ENCODE assay signal across 24 cellular contexts in genomic region chr3:127162947-127163645, GRCh38. TPM values are rescaled to one million over a fixed set of nuclear protein-coding genes. Genes with fewer than 3 reads are reported as not detected.
A peak's percentile ranks its signal among the peaks of the same experiment; 100 is the strongest.
DNase-seq lines count a peak whose midpoint lies in the region; ATAC-seq, FAIRE-seq and TF ChIP-seq lines count a peak whose summit lies in the region.
"Had no signal": no experiment of that assay in that cellular context is flagged by ENCODE, and none has a peak within 500 bp of the region (broad histone marks: within the 10 kb centered on the region; RNA-seq: fewer than 3 reads in every experiment).

No MANE protein-coding gene starts in this region.

- FAIRE-seq in RCC 7860 (lab: Jason Lieb, UNC): no peak
- FAIRE-seq: endometrium, GM12892, keratinocyte, TTC549 had no signal

- H3K27ac ChIP-seq in right cardiac atrium (ENCODE audit: low read length): no peak overlapping the region
- H3K27ac ChIP-seq: gastroesophageal sphincter, prostate gland had no signal

- intact Hi-C loops in cardiac septum (cut with DNase I) (no loop called here), right cardiac atrium (cut with DNase I) (no loop called here)

- 39% methylated on average over 15 of the region's 15 CpGs for WGBS in right cardiac atrium

- no peaks in the 10 kb centered on the region for H3K27me3 ChIP-seq in right cardiac atrium (ENCODE audit: control insufficient read depth, insufficient read depth)
- H3K27me3 ChIP-seq: BE2C had no signal

- DNase-seq in cardiac septum (ENCODE audit: low spot score): peak; percentile 68
- no peak for DNase-seq in right cardiac atrium
- peak; percentile 85 for DNase-seq in left kidney (ENCODE audit: low read depth, low spot score)
- DNase-seq in RCC 7860 (ENCODE audit: low spot score): no peak
- DNase-seq: activated naive CD4-positive, alpha-beta T cell treated with anti-CD3 and anti-CD28 coated beads for 36 hours; BE2C; DMS79; KG1; NCI-H1694 treated with DMSO at 0.1 percent for 48 hours; NCI-H82; SHP77 treated with DMSO at 0.1 percent for 48 hours; stimulated activated CD4-positive, alpha-beta T cell treated with anti-CD3 and anti-CD28 coated beads, Interleukin-15, amount 100 ng/mL, for 24 hours had no signal

- no peaks in the 10 kb centered on the region for H3K4me1 ChIP-seq in right cardiac atrium (ENCODE audit: control insufficient read depth, insufficient read depth, low read length)
- H3K4me1 ChIP-seq: gastroesophageal sphincter, prostate gland had no signal

- no peak overlapping the region for H3K4me3 ChIP-seq in right cardiac atrium (ENCODE audit: low read length)
- H3K4me3 ChIP-seq: gastroesophageal sphincter, prostate gland had no signal

- no peaks in the 10 kb centered on the region for H3K9me3 ChIP-seq in right cardiac atrium (ENCODE audit: control insufficient read depth, low read length)
- H3K9me3 ChIP-seq: gastroesophageal sphincter, prostate gland had no signal

- ATAC-seq in right cardiac atrium (no peak), GM18867 (IDR thresholded peaks at IDR 0.05; ENCODE audit: unreplicated experiment) (no peak), HG03108 (IDR thresholded peaks at IDR 0.05; ENCODE audit: unreplicated experiment) (no peak), GM21576 (IDR thresholded peaks at IDR 0.05; ENCODE audit: unreplicated experiment) (no peak)
- ATAC-seq: gastroesophageal sphincter had no signal

TF ChIP-seq in PFSK-1, 5 proteins besides CTCF, POLR2A, EP300 and RAD21:
- peak; percentile 93 to 96 for TF ChIP-seq REST (IDR thresholded peaks at IDR 0.05; ENCODE audit: insufficient read depth in 1 of 2, low read depth in 2 of 2, low read length in 2 of 2)
- TF ChIP-seq POLR2AphosphoS5 (IDR thresholded peaks at IDR 0.05; ENCODE audit: low read depth, low read length): no peak

RNA-seq across cellular contexts. Expression of gene PRR23E, which starts 29.8 kb away (rescaled TPM):
- total RNA-seq in cardiac septum (not detected), right cardiac atrium (not detected)
- not detected for polyA plus RNA-seq in right cardiac atrium
- not detected for polyA plus RNA-seq in PFSK-1 (2012; ENCODE audit: insufficient read length, low read depth)
- total RNA-seq: activated naive CD4-positive, alpha-beta T cell treated with anti-CD3 and anti-CD28 coated beads for 36 hours; gastroesophageal sphincter; mucosa of gallbladder; prostate gland had no signal
- polyA plus RNA-seq: keratinocyte, thymus had no signal

Comparison
In these comparisons a context has a peak if more than half of its experiments do, and no peak if none do; other contexts are left out.
1. DNase-seq: peak in cardiac septum (single experiment) and left kidney (single experiment); none in right cardiac atrium (0 of 3) and RCC 7860 (single experiment).